1 cellular context compared by ENCODE assay signal in genomic region chr1:7912743-7913557, GRCh38.
TF ChIP-seq lines count a peak whose summit lies in the region.

No MANE protein-coding gene starts in this region.

TF ChIP-seq in H1, 55 proteins besides CTCF, POLR2A, EP300 and RAD21:
- TF ChIP-seq ATF2 (IDR thresholded peaks at IDR 0.05; ENCODE audit: low read length) (no peak), USF2 (IDR thresholded peaks at IDR 0.05; ENCODE audit: low read length) (no peak), SIX5 (IDR thresholded peaks at IDR 0.05; ENCODE audit: low read depth, low read length) (no peak), CEBPB (IDR thresholded peaks at IDR 0.05; ENCODE audit: low read depth, low read length) (no peak), HDAC2 (IDR thresholded peaks at IDR 0.05; ENCODE audit: borderline replicate concordance in 1 of 2, low read depth in 2 of 2, low read length in 2 of 2) (no peak), ATF3 (IDR thresholded peaks at IDR 0.05; ENCODE audit: insufficient read depth, low read depth, low read length) (no peak), RXRA (IDR thresholded peaks at IDR 0.05; ENCODE audit: insufficient read depth, low read depth, low read length) (no peak)
TF ChIP-seq in H1: peak in this region for 0.
